16 cellular contexts compared by ENCODE assay signal in genomic region chr12:122308811-122309210, GRCh38.
"Had no signal": no experiment of that assay in that cellular context is flagged by ENCODE, and none has a peak within 500 bp of the region (broad histone marks: within the 10 kb centered on the region; RNA-seq: fewer than 3 reads in every experiment).

No MANE protein-coding gene starts in this region.

- DNase-seq: activated CD4-positive, alpha-beta T cell treated with anti-CD3 and anti-CD28 coated beads, Interleukin-2, amount 50 U/mL, for 1 hour; activated CD4-positive, CD25-positive, alpha-beta regulatory T cell; activated naive CD4-positive, alpha-beta T cell treated with anti-CD3 and anti-CD28 coated beads, Interleukin-2, amount 10 ng/mL, durations not matched to agents 7 days and 5 days; heart right ventricle; kidney; left ventricle myocardium inferior; occipital lobe; psoas muscle; right lobe of liver; stimulated activated CD4-positive, alpha-beta T cell treated with anti-CD3 and anti-CD28 coated beads, Interleukin-2, amount 100 ng/mL, for 24 hours; stimulated activated naive CD4-positive, alpha-beta T cell; T-helper 2 cell; upper lobe of left lung had no signal

- ATAC-seq: heart right ventricle; natural killer cell treated with Interleukin-12 subunit alpha and Interleukin-12 subunit beta and Interleukin-15 and Interleukin-18, amount 100 ng/mL, for 72 hours; psoas muscle; right lobe of liver had no signal

- H3K4me1 ChIP-seq: esophagus muscularis mucosa, heart right ventricle, left ventricle myocardium inferior, psoas muscle, right lobe of liver, suprapubic skin, upper lobe of left lung had no signal

- H3K4me3 ChIP-seq: esophagus muscularis mucosa, heart right ventricle, left ventricle myocardium inferior, psoas muscle, right lobe of liver, suprapubic skin, upper lobe of left lung had no signal

- H3K9me3 ChIP-seq: esophagus muscularis mucosa, heart right ventricle, left ventricle myocardium inferior, psoas muscle, right lobe of liver, suprapubic skin, upper lobe of left lung had no signal

- H3K27me3 ChIP-seq: esophagus muscularis mucosa, heart right ventricle, right lobe of liver, suprapubic skin, upper lobe of left lung had no signal

- H3K27ac ChIP-seq: esophagus muscularis mucosa, heart right ventricle, left ventricle myocardium inferior, psoas muscle, right lobe of liver, suprapubic skin, upper lobe of left lung had no signal
